ENCODE assay signal across 8 cellular contexts in the genomic region with DNA sequence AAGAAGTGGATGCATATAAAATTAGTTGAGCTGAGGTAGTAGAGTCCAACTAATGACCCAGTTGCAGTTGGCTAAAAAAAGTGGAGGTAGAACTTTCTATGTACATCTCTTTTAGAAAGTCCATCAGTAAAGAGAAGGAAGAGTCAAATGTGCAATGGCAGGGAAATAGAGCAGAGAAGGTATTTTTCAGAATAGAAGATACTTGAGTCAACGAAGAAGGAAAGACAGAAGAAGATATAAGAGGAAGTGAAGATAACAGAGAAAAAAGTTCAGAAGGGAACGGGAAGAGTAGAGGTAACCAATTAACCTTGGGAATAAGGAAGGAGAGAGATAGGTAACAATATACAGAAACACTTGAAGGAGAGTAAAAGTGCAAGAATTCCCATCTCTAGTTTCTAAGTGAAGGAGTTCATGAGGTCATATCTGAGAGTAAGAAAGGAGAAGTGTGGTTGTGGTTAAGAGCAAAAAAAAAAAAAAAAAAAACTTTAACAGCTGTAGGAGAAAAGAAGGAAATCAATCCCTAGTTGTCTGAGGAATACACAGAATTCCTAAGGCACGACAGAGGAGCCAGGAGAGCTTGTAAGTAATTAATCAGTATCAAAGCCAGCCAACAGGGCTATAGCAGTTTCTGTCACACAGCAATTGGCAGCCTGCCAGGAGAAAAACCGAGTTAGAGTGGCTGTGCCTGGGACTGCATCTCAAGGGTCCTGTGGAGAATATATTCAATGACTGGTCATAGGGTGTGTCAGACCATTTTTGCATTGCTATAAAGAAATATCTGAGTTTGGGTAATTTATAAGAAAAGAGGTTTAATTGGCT.
DNase-seq lines count a peak whose midpoint lies in the region; ATAC-seq and TF ChIP-seq lines count a peak whose summit lies in the region.

No MANE protein-coding gene starts in this region.

- no peak for TF ChIP-seq CTCF in omental fat pad (IDR thresholded peaks at IDR 0.05)

- no peak for ATAC-seq in activated CD4-positive, CD25-positive, alpha-beta regulatory T cell treated with anti-CD3 and anti-CD28 coated beads, Interleukin-2, amount 50 U/mL, for 24 hours
- ATAC-seq in omental fat pad (ENCODE audit: low FRiP score) = no peak
- ATAC-seq in GM19467 (IDR thresholded peaks at IDR 0.05; ENCODE audit: unreplicated experiment) = no peak

- peak in 3 of 4 experiments; percentile 3 to 13 (median 6) for DNase-seq in activated CD4-positive, CD25-positive, alpha-beta regulatory T cell (lab: John Stamatoyannopoulos, UW)
- DNase-seq in M059J (ENCODE audit: low read depth) (peak; percentile 43), omental fat pad (ENCODE audit: low spot score) (peak; percentile 26), kidney glomerular epithelial cell (lab: John Stamatoyannopoulos, UW) (no peak), islet precursor cell (no peak)
- DNase-seq in activated T-cell treated with anti-CD3 and anti-CD28 coated beads, Interleukin-2, amount 50 U/mL, for 1 hour = peak; percentile 23

Comparison
In these comparisons a context has a peak if more than half of its experiments do, and no peak if none do; other contexts are left out.
1. DNase-seq: peak in activated CD4-positive, CD25-positive, alpha-beta regulatory T cell (3 of 4), M059J (single experiment), activated T-cell treated with anti-CD3 and anti-CD28 coated beads, Interleukin-2, amount 50 U/mL, for 1 hour (single experiment) and omental fat pad (single experiment); none in kidney glomerular epithelial cell (single experiment) and islet precursor cell (single experiment).